In the genomic region with DNA sequence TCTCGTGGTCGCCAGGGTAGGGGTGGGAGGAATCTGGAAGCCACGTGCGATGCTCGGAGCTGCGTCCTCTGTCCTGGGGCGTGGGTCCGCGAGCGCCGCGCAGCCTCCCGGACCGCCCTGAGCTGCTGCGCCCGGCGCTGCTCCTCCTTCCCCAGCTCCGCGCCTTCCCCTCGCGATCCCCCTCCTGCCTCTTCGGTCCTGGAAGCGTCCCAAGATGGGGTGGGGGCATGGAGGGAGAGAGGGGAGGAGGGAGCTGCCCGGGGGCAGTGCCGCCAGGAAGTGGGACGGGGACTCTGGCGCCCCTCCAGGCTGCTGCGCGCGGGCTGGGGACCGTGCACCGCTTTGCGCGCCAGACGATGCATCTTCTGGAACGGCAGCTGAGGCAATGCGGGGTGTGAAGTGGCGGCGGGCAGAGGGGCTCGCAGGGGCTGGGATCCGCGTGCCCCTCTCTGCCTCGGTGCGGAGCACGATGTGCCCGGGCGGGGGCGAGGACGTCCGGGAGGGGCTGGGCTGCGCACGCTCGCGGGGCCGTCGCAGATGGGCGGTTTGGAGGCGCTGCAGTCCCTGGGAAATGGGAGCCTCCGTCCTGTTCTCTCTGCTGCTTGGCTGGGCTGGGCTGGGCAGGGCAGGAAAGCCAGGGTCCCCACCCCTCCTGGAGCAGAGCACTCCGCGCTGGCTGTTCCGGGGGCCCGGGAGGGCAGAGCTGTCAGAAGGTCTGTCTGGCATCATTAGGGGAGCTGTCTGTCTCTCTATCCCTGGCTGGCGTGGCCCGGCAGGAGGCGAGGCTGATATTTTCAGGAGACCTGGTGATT, we compare ENCODE assay signal across 8 cellular contexts.
A peak's percentile ranks its signal among the peaks of the same experiment; 100 is the strongest.
DNase-seq lines count a peak whose midpoint lies in the region; ATAC-seq and TF ChIP-seq lines count a peak whose summit lies in the region.

No MANE protein-coding gene starts in this region.

- H3K27ac ChIP-seq in WERI-Rb-1: peak overlapping the region; percentile 96

- peaks cover 4% of the 10 kb centered on the region for H3K36me3 Mint-ChIP-seq in glutamatergic neuron (ENCODE audit: unreplicated experiment)

- H3K9me3 ChIP-seq in WERI-Rb-1 (ENCODE audit: severe bottlenecking): peaks cover 17% of the 10 kb centered on the region

- TF ChIP-seq CTCF in WERI-Rb-1 (IDR thresholded peaks at IDR 0.05; ENCODE audit: low read depth, low read length) (peak; percentile 87), glutamatergic neuron (IDR thresholded peaks at IDR 0.05; ENCODE audit: partially characterized antibody, unreplicated experiment) (no peak)

- peaks cover 3% of the 10 kb centered on the region for H3K4me1 Mint-ChIP-seq in glutamatergic neuron (ENCODE audit: low read depth, unreplicated experiment)

- H3K27me3 ChIP-seq in WERI-Rb-1 (ENCODE audit: insufficient read depth, low read depth, severe bottlenecking): no peaks in the 10 kb centered on the region

- H3K27me3 Mint-ChIP-seq in glutamatergic neuron (ENCODE audit: unreplicated experiment): peaks cover 4% of the 10 kb centered on the region

- peak overlapping the region; percentile 62 for H3K4me3 ChIP-seq in WERI-Rb-1 (ENCODE audit: low read depth, low read length)

- peak overlapping the region; percentile 52 for H3K4me3 Mint-ChIP-seq in glutamatergic neuron (ENCODE audit: unreplicated experiment)

- H3K9me3 Mint-ChIP-seq in glutamatergic neuron (ENCODE audit: unreplicated experiment): peaks cover 3% of the 10 kb centered on the region

- no peak overlapping the region for H3K27ac Mint-ChIP-seq in glutamatergic neuron (ENCODE audit: unreplicated experiment)

- no peaks in the 10 kb centered on the region for H3K36me3 ChIP-seq in WERI-Rb-1

- peak; percentile 7 to 37 for DNase-seq in activated CD4-positive, alpha-beta T cell treated with anti-CD3 and anti-CD28 coated beads for 24 hours (ENCODE audit: low read depth in 2 of 2)
- DNase-seq in activated CD4-positive, alpha-beta T cell treated with anti-CD3 and anti-CD28 coated beads for 1 hour: no peak
- peak; percentile 94 for DNase-seq in WERI-Rb-1
- peak; percentile 81 for DNase-seq in glutamatergic neuron
- DNase-seq in stimulated activated CD4-positive, alpha-beta T cell treated with anti-CD3 and anti-CD28 coated beads, Interleukin-12 subunit alpha, Interleukin-12 subunit beta, amount 100 ng/mL, for 4 hours: peak; percentile 41
- DNase-seq in epidermal melanocyte (ENCODE audit: insufficient read length, low spot score): no peak

- ATAC-seq in GM18519 (IDR thresholded peaks at IDR 0.05; ENCODE audit: low FRiP score, unreplicated experiment): no peak
- ATAC-seq in GM18861 (IDR thresholded peaks at IDR 0.05; ENCODE audit: unreplicated experiment): no peak

Comparison
In these comparisons a context has a peak if more than half of its experiments do, and no peak if none do; other contexts are left out.
1. DNase-seq: peak in activated CD4-positive, alpha-beta T cell treated with anti-CD3 and anti-CD28 coated beads for 24 hours (2 of 2), WERI-Rb-1 (single experiment), glutamatergic neuron (single experiment) and stimulated activated CD4-positive, alpha-beta T cell treated with anti-CD3 and anti-CD28 coated beads, Interleukin-12 subunit alpha, Interleukin-12 subunit beta, amount 100 ng/mL, for 4 hours (single experiment); none in activated CD4-positive, alpha-beta T cell treated with anti-CD3 and anti-CD28 coated beads for 1 hour (single experiment) and epidermal melanocyte (single experiment).